1 cellular context compared by ENCODE assay signal in genomic region chr2:127414855-127415592, GRCh38.
TF ChIP-seq lines count a peak whose summit lies in the region.

No MANE protein-coding gene starts in this region.

TF ChIP-seq in HepG2, 621 proteins besides CTCF, POLR2A, EP300 and RAD21 (continued from another document and continues in another):
- TF ChIP-seq, protein P1, sequence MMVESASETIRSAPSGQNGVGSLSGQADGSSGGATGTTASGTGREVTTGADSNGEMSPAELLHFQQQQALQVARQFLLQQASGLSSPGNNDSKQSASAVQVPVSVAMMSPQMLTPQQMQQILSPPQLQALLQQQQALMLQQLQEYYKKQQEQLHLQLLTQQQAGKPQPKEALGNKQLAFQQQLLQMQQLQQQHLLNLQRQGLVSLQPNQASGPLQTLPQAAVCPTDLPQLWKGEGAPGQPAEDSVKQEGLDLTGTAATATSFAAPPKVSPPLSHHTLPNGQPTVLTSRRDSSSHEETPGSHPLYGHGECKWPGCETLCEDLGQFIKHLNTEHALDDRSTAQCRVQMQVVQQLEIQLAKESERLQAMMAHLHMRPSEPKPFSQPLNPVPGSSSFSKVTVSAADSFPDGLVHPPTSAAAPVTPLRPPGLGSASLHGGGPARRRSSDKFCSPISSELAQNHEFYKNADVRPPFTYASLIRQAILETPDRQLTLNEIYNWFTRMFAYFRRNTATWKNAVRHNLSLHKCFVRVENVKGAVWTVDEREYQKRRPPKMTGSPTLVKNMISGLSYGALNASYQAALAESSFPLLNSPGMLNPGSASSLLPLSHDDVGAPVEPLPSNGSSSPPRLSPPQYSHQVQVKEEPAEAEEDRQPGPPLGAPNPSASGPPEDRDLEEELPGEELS (CRISPR knock-in tag; IDR thresholded peaks at IDR 0.05): peak; percentile 67
- TF ChIP-seq ISL2 (CRISPR knock-in tag; IDR thresholded peaks at IDR 0.05): peak; percentile 57
- TF ChIP-seq, protein P2, sequence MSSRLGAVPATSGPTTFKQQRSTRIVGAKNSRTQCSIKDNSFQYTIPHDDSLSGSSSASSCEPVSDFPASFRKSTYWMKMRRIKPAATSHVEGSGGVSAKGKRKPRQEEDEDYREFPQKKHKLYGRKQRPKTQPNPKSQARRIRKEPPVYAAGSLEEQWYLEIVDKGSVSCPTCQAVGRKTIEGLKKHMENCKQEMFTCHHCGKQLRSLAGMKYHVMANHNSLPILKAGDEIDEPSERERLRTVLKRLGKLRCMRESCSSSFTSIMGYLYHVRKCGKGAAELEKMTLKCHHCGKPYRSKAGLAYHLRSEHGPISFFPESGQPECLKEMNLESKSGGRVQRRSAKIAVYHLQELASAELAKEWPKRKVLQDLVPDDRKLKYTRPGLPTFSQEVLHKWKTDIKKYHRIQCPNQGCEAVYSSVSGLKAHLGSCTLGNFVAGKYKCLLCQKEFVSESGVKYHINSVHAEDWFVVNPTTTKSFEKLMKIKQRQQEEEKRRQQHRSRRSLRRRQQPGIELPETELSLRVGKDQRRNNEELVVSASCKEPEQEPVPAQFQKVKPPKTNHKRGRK (CRISPR knock-in tag; IDR thresholded peaks at IDR 0.05): no peak
- 0 out of 2 replicates have a peak, but pooled peaks have one; percentile 57 for TF ChIP-seq MXD4 (CRISPR knock-in tag; IDR thresholded peaks at IDR 0.05)
- peak; percentile 79 for TF ChIP-seq ESRRA (CRISPR knock-in tag; IDR thresholded peaks at IDR 0.05; ENCODE audit: low read depth)
- TF ChIP-seq RCOR2 (CRISPR knock-in tag; IDR thresholded peaks at IDR 0.05): 0 out of 2 replicates have a peak, but pooled peaks have one; percentile 32
- TF ChIP-seq KDM4B (CRISPR knock-in tag; IDR thresholded peaks at IDR 0.05): no peak
- peak; percentile 65; the same call in 1 of the 2 replicates for TF ChIP-seq ZNF772 (CRISPR knock-in tag; IDR thresholded peaks at IDR 0.05)
- TF ChIP-seq HOXD1 (CRISPR knock-in tag; IDR thresholded peaks at IDR 0.05): no peak
- no peak for TF ChIP-seq TGIF2 (CRISPR knock-in tag; IDR thresholded peaks at IDR 0.05)
- TF ChIP-seq ZFP36 (IDR thresholded peaks at IDR 0.05; ENCODE audit: borderline replicate concordance, low read depth, low read length, partially characterized antibody): no peak
- TF ChIP-seq ZNF562 (CRISPR knock-in tag; IDR thresholded peaks at IDR 0.05; ENCODE audit: borderline replicate concordance): no peak
- no peak; the same call in 1 of the 2 replicates for TF ChIP-seq KLF12 (CRISPR knock-in tag; IDR thresholded peaks at IDR 0.05; ENCODE audit: borderline replicate concordance)
- TF ChIP-seq ZNF775 (CRISPR knock-in tag; IDR thresholded peaks at IDR 0.05; ENCODE audit: borderline replicate concordance): no peak
- TF ChIP-seq FOXK1 (CRISPR knock-in tag; IDR thresholded peaks at IDR 0.05; ENCODE audit: borderline replicate concordance, low read depth): no peak; the same call in 1 of the 2 replicates
- TF ChIP-seq CBX5 (CRISPR knock-in tag; IDR thresholded peaks at IDR 0.05; ENCODE audit: borderline replicate concordance): 0 out of 2 replicates have a peak, but pooled peaks have one; percentile 64
- no peak for TF ChIP-seq ZNF790 (CRISPR knock-in tag; IDR thresholded peaks at IDR 0.05; ENCODE audit: borderline replicate concordance)
- TF ChIP-seq ZSCAN30 (CRISPR knock-in tag; IDR thresholded peaks at IDR 0.05): no peak
- peak; percentile 92 for TF ChIP-seq NR2C2 (CRISPR knock-in tag; IDR thresholded peaks at IDR 0.05; ENCODE audit: borderline replicate concordance)
- TF ChIP-seq, protein P3, sequence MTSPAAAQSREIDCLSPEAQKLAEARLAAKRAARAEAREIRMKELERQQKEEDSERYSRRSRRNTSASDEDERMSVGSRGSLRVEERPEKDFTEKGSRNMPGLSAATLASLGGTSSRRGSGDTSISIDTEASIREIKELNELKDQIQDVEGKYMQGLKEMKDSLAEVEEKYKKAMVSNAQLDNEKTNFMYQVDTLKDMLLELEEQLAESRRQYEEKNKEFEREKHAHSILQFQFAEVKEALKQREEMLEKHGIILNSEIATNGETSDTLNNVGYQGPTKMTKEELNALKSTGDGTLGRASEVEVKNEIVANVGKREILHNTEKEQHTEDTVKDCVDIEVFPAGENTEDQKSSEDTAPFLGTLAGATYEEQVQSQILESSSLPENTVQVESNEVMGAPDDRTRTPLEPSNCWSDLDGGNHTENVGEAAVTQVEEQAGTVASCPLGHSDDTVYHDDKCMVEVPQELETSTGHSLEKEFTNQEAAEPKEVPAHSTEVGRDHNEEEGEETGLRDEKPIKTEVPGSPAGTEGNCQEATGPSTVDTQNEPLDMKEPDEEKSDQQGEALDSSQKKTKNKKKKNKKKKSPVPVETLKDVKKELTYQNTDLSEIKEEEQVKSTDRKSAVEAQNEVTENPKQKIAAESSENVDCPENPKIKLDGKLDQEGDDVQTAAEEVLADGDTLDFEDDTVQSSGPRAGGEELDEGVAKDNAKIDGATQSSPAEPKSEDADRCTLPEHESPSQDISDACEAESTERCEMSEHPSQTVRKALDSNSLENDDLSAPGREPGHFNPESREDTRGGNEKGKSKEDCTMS (CRISPR knock-in tag; conservative IDR thresholded peaks at IDR 0.05): no peak
- TF ChIP-seq, protein P4, sequence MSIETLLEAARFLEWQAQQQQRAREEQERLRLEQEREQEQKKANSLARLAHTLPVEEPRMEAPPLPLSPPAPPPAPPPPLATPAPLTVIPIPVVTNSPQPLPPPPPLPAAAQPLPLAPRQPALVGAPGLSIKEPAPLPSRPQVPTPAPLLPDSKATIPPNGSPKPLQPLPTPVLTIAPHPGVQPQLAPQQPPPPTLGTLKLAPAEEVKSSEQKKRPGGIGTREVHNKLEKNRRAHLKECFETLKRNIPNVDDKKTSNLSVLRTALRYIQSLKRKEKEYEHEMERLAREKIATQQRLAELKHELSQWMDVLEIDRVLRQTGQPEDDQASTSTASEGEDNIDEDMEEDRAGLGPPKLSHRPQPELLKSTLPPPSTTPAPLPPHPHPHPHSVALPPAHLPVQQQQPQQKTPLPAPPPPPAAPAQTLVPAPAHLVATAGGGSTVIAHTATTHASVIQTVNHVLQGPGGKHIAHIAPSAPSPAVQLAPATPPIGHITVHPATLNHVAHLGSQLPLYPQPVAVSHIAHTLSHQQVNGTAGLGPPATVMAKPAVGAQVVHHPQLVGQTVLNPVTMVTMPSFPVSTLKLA (IDR thresholded peaks at IDR 0.05): no peak
- peak; percentile 41; the same call in 1 of the 2 replicates for TF ChIP-seq NFKB2 (CRISPR knock-in tag; IDR thresholded peaks at IDR 0.05; ENCODE audit: borderline replicate concordance)
- TF ChIP-seq ZNF207 (IDR thresholded peaks at IDR 0.05; ENCODE audit: borderline replicate concordance): no peak
- no peak for TF ChIP-seq RBM22 (optimal IDR thresholded peaks at IDR 0.05; ENCODE audit: low read length)
- TF ChIP-seq, protein P5, sequence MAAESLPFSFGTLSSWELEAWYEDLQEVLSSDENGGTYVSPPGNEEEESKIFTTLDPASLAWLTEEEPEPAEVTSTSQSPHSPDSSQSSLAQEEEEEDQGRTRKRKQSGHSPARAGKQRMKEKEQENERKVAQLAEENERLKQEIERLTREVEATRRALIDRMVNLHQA (CRISPR knock-in tag; IDR thresholded peaks at IDR 0.05): no peak
- no peak for TF ChIP-seq HNRNPH1 (optimal IDR thresholded peaks at IDR 0.05; ENCODE audit: low read depth, low read length)
- no peak for TF ChIP-seq ZNF703 (CRISPR knock-in tag; IDR thresholded peaks at IDR 0.05; ENCODE audit: borderline replicate concordance)
- TF ChIP-seq ZNF788 (CRISPR knock-in tag; IDR thresholded peaks at IDR 0.05; ENCODE audit: borderline replicate concordance): peak; percentile 67; the same call in 1 of the 2 replicates
- TF ChIP-seq SNAPC4 (CRISPR knock-in tag; IDR thresholded peaks at IDR 0.05): no peak
- TF ChIP-seq HOMEZ (CRISPR knock-in tag; IDR thresholded peaks at IDR 0.05; ENCODE audit: low read depth): no peak; the same call in none of the 2 replicates
- TF ChIP-seq NCOA1 (CRISPR knock-in tag; IDR thresholded peaks at IDR 0.05): no peak
- TF ChIP-seq MAF1 (CRISPR knock-in tag; IDR thresholded peaks at IDR 0.05; ENCODE audit: borderline replicate concordance): no peak; the same call in 1 of the 2 replicates
- peak; percentile 74; the same call in 1 of the 2 replicates for TF ChIP-seq MYPOP (CRISPR knock-in tag; IDR thresholded peaks at IDR 0.05)
- no peak for TF ChIP-seq NBN (conservative IDR thresholded peaks at IDR 0.05)
- no peak for TF ChIP-seq CBFB (CRISPR knock-in tag; IDR thresholded peaks at IDR 0.05)
- TF ChIP-seq, protein P6, sequence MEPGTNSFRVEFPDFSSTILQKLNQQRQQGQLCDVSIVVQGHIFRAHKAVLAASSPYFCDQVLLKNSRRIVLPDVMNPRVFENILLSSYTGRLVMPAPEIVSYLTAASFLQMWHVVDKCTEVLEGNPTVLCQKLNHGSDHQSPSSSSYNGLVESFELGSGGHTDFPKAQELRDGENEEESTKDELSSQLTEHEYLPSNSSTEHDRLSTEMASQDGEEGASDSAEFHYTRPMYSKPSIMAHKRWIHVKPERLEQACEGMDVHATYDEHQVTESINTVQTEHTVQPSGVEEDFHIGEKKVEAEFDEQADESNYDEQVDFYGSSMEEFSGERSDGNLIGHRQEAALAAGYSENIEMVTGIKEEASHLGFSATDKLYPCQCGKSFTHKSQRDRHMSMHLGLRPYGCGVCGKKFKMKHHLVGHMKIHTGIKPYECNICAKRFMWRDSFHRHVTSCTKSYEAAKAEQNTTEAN (CRISPR knock-in tag; conservative IDR thresholded peaks at IDR 0.05): no peak
- peak; percentile 76 for TF ChIP-seq THAP11 (CRISPR knock-in tag; IDR thresholded peaks at IDR 0.05)
- peak; percentile 69; the same call in 1 of the 2 replicates for TF ChIP-seq ARNTL (CRISPR knock-in tag; IDR thresholded peaks at IDR 0.05)
- TF ChIP-seq PHF21A (CRISPR knock-in tag; IDR thresholded peaks at IDR 0.05): no peak
- TF ChIP-seq, protein P7, sequence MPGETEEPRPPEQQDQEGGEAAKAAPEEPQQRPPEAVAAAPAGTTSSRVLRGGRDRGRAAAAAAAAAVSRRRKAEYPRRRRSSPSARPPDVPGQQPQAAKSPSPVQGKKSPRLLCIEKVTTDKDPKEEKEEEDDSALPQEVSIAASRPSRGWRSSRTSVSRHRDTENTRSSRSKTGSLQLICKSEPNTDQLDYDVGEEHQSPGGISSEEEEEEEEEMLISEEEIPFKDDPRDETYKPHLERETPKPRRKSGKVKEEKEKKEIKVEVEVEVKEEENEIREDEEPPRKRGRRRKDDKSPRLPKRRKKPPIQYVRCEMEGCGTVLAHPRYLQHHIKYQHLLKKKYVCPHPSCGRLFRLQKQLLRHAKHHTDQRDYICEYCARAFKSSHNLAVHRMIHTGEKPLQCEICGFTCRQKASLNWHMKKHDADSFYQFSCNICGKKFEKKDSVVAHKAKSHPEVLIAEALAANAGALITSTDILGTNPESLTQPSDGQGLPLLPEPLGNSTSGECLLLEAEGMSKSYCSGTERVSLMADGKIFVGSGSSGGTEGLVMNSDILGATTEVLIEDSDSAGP (CRISPR knock-in tag; IDR thresholded peaks at IDR 0.05; ENCODE audit: borderline replicate concordance): 0 out of 2 replicates have a peak, but pooled peaks have one; percentile 22
- no peak for TF ChIP-seq CENPT (CRISPR knock-in tag; IDR thresholded peaks at IDR 0.05; ENCODE audit: low read depth)
- 0 out of 2 replicates have a peak, but pooled peaks have one; percentile 35 for TF ChIP-seq POGZ (CRISPR knock-in tag; IDR thresholded peaks at IDR 0.05)
